ENCODE assay signal across 20 cellular contexts in the genomic region with DNA sequence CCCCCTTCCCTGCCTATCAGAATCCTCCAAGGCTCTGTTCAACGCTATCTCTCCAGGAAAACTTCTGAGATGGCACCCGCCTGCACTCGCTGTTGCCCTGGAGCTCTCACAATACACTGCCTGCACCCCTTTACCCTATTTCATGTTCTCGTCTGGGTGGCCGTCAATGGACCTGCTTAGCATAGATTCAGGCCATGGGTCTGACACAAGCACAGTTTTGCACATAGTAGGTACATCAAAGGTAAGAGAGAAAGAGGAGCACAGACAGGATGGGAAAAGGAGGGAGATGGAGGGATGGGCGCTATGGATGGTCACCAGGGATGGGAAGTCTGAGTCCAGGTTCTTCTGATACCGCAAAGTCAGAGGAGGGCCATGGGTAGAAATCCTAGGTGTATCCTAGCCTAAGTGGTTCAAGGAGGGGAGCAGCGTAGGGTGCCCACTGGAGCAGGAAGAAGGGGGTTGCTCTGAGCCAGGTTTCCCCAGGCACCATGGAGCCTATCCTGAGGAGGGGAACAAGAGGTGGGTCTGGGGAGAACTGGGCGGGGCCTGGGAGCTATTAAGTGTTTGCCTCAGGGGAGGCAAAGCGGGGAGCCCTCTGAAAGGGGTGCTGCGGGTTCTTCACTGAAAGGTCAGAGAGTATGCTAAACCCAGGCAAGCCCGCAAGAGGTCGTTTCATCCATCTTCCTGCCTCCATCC.
DNase-seq lines count a peak whose midpoint lies in the region; ATAC-seq and TF ChIP-seq lines count a peak whose summit lies in the region.
"Had no signal": no experiment of that assay in that cellular context is flagged by ENCODE, and none has a peak within 500 bp of the region (broad histone marks: within the 10 kb centered on the region; RNA-seq: fewer than 3 reads in every experiment).

No MANE protein-coding gene starts in this region.

- no peaks in the 10 kb centered on the region for H3K4me1 ChIP-seq in aorta (ENCODE audit: control insufficient read depth in 1 of 2, insufficient read depth in 2 of 2, low read length in 2 of 2)
- no peaks in the 10 kb centered on the region for H3K4me1 ChIP-seq in mucosa of descending colon (ENCODE audit: low read depth)

- DNase-seq in activated naive CD8-positive, alpha-beta T cell treated with anti-CD3 and anti-CD28 coated beads, Interleukin-2, amount 10 ng/mL, durations not matched to agents 7 days and 5 days: peak; percentile 16
- DNase-seq in activated naive CD8-positive, alpha-beta T cell treated with anti-CD3 and anti-CD28 coated beads, Interleukin-2, amount 50 U/mL, for 24 hours: no peak
- DNase-seq in islet precursor cell (peak; percentile 41), posterior vena cava (ENCODE audit: low spot score) (peak; percentile 28), aorta (peak; percentile 39 to 57), NCI-H2029 treated with DMSO at 0.1 percent for 48 hours (lab: John Stamatoyannopoulos, UW) (no peak), mucosa of descending colon (no peak)
- no peak for DNase-seq in activated CD4-positive, alpha-beta T cell treated with anti-CD3 and anti-CD28 coated beads for 48 hours
- DNase-seq: 8988T; CD4-positive, CD25-positive, alpha-beta regulatory T cell; COR-L47; DMS 273 treated with DMSO at 0.1 percent for 48 hours; DND-41; H9; NCI-H1092 treated with DMSO at 0.1 percent for 48 hours; NCI-H146; NCI-H2081 treated with DMSO at 0.1 percent for 48 hours; NCI-H774; PC-3; SJCRH30 had no signal

- H3K27me3 Mint-ChIP-seq in activated naive CD8-positive, alpha-beta T cell treated with anti-CD3 and anti-CD28 coated beads, Interleukin-2, amount 10 ng/mL, durations not matched to agents 7 days and 5 days: peaks cover 4% of the 10 kb centered on the region
- H3K27me3 Mint-ChIP-seq in activated naive CD8-positive, alpha-beta T cell treated with anti-CD3 and anti-CD28 coated beads, Interleukin-2, amount 50 U/mL, for 24 hours: peaks cover 3% of the 10 kb centered on the region

- no peaks in the 10 kb centered on the region for H3K36me3 Mint-ChIP-seq in activated naive CD8-positive, alpha-beta T cell treated with anti-CD3 and anti-CD28 coated beads, Interleukin-2, amount 10 ng/mL, durations not matched to agents 7 days and 5 days
- no peaks in the 10 kb centered on the region for H3K36me3 Mint-ChIP-seq in activated naive CD8-positive, alpha-beta T cell treated with anti-CD3 and anti-CD28 coated beads, Interleukin-2, amount 50 U/mL, for 24 hours (ENCODE audit: low read depth)
- H3K36me3 Mint-ChIP-seq: CD4-positive, CD25-positive, alpha-beta regulatory T cell had no signal

- no peak for ATAC-seq in activated naive CD8-positive, alpha-beta T cell treated with anti-CD3 and anti-CD28 coated beads, Interleukin-2, amount 10 ng/mL, durations not matched to agents 7 days and 5 days (ENCODE audit: low read depth)
- no peak for ATAC-seq in activated naive CD8-positive, alpha-beta T cell treated with anti-CD3 and anti-CD28 coated beads, Interleukin-2, amount 50 U/mL, for 24 hours
- ATAC-seq in aorta (ENCODE audit: low FRiP score) (no peak), mucosa of descending colon (no peak)
- ATAC-seq: PC-3 had no signal

- no peak overlapping the region for H3K27ac ChIP-seq in aorta (ENCODE audit: low read depth in 1 of 2, low read length in 2 of 2)
- H3K27ac ChIP-seq: SJCRH30 had no signal

- H3K9me3 Mint-ChIP-seq in activated naive CD8-positive, alpha-beta T cell treated with anti-CD3 and anti-CD28 coated beads, Interleukin-2, amount 10 ng/mL, durations not matched to agents 7 days and 5 days: no peaks in the 10 kb centered on the region
- no peaks in the 10 kb centered on the region for H3K9me3 Mint-ChIP-seq in activated naive CD8-positive, alpha-beta T cell treated with anti-CD3 and anti-CD28 coated beads, Interleukin-2, amount 50 U/mL, for 24 hours
- H3K9me3 Mint-ChIP-seq: CD4-positive, CD25-positive, alpha-beta regulatory T cell; H9 had no signal

- no peak overlapping the region for H3K4me3 Mint-ChIP-seq in activated naive CD8-positive, alpha-beta T cell treated with anti-CD3 and anti-CD28 coated beads, Interleukin-2, amount 10 ng/mL, durations not matched to agents 7 days and 5 days
- no peak overlapping the region for H3K4me3 Mint-ChIP-seq in activated naive CD8-positive, alpha-beta T cell treated with anti-CD3 and anti-CD28 coated beads, Interleukin-2, amount 50 U/mL, for 24 hours
- H3K4me3 Mint-ChIP-seq: H9 had no signal

- POLR2A ChIA-PET in activated naive CD8-positive, alpha-beta T cell treated with anti-CD3 and anti-CD28 coated beads, Interleukin-2, amount 10 ng/mL, durations not matched to agents 7 days and 5 days (lab: Charles Lee): no interaction called here

- H3K27ac Mint-ChIP-seq in activated naive CD8-positive, alpha-beta T cell treated with anti-CD3 and anti-CD28 coated beads, Interleukin-2, amount 10 ng/mL, durations not matched to agents 7 days and 5 days: no peak overlapping the region
- no peak overlapping the region for H3K27ac Mint-ChIP-seq in activated naive CD8-positive, alpha-beta T cell treated with anti-CD3 and anti-CD28 coated beads, Interleukin-2, amount 50 U/mL, for 24 hours
- H3K27ac Mint-ChIP-seq: CD4-positive, CD25-positive, alpha-beta regulatory T cell had no signal

- H3K4me3 ChIP-seq in aorta (ENCODE audit: low read length in 2 of 2) (no peak overlapping the region), mucosa of descending colon (no peak overlapping the region)
- H3K4me3 ChIP-seq: SJCRH30 had no signal

- no peaks in the 10 kb centered on the region for H3K9me3 ChIP-seq in aorta (ENCODE audit: control insufficient read depth, low read length)
- no peaks in the 10 kb centered on the region for H3K9me3 ChIP-seq in mucosa of descending colon
- H3K9me3 ChIP-seq: SJCRH30 had no signal

- TF ChIP-seq CTCF in mucosa of descending colon (IDR thresholded peaks at IDR 0.05): no peak

- H3K4me1 Mint-ChIP-seq in activated naive CD8-positive, alpha-beta T cell treated with anti-CD3 and anti-CD28 coated beads, Interleukin-2, amount 10 ng/mL, durations not matched to agents 7 days and 5 days: peaks cover 18% of the 10 kb centered on the region
- peaks cover 8% of the 10 kb centered on the region for H3K4me1 Mint-ChIP-seq in activated naive CD8-positive, alpha-beta T cell treated with anti-CD3 and anti-CD28 coated beads, Interleukin-2, amount 50 U/mL, for 24 hours

- WGBS in aorta, 2 donors: 96 to 98% methylated on average over 13 of the region's 13 CpGs

- intact Hi-C loops in posterior vena cava (cut with DNase I) (no loop called here), aorta (cut with DNase I) (no loop called here), mucosa of descending colon (cut with DNase I, micrococcal nuclease) (no loop called here)

- H3K27me3 ChIP-seq in aorta (ENCODE audit: control insufficient read depth in 1 of 2, insufficient read depth in 2 of 2, low read length in 1 of 2): no peaks in the 10 kb centered on the region
- H3K27me3 ChIP-seq: SJCRH30 had no signal

- H3K36me3 ChIP-seq in aorta (ENCODE audit: control insufficient read depth in 1 of 2, insufficient read depth in 2 of 2, low read length in 1 of 2): no peaks in the 10 kb centered on the region
- H3K36me3 ChIP-seq in mucosa of descending colon (ENCODE audit: low read depth): no peaks in the 10 kb centered on the region
- H3K36me3 ChIP-seq: SJCRH30 had no signal

Comparison
In these comparisons a context has a peak if more than half of its experiments do, and no peak if none do; other contexts are left out.
1. DNase-seq: peak in activated naive CD8-positive, alpha-beta T cell treated with anti-CD3 and anti-CD28 coated beads, Interleukin-2, amount 10 ng/mL, durations not matched to agents 7 days and 5 days (single experiment), islet precursor cell (single experiment), posterior vena cava (single experiment) and aorta (2 of 2); none in activated naive CD8-positive, alpha-beta T cell treated with anti-CD3 and anti-CD28 coated beads, Interleukin-2, amount 50 U/mL, for 24 hours (single experiment), NCI-H2029 treated with DMSO at 0.1 percent for 48 hours (single experiment), mucosa of descending colon (0 of 3) and activated CD4-positive, alpha-beta T cell treated with anti-CD3 and anti-CD28 coated beads for 48 hours (single experiment).